26 cellular contexts compared by ENCODE assay signal in genomic region chr11:123841189-123841588, GRCh38. TPM values are rescaled to one million over a fixed set of nuclear protein-coding genes. Genes with fewer than 3 reads are reported as not detected.
DNase-seq lines count a peak whose midpoint lies in the region; ATAC-seq and TF ChIP-seq lines count a peak whose summit lies in the region.
"Had no signal": no experiment of that assay in that cellular context is flagged by ENCODE, and none has a peak within 500 bp of the region (broad histone marks: within the 10 kb centered on the region; RNA-seq: fewer than 3 reads in every experiment).

No MANE protein-coding gene starts in this region.

- peak; percentile 42 for DNase-seq in DMS53 (lab: John Stamatoyannopoulos, UW)
- no peak for DNase-seq in DMS53 treated with DMSO at 0.1 percent for 48 hours (lab: John Stamatoyannopoulos, UW; ENCODE audit: unreplicated experiment)
- peak; percentile 6 for DNase-seq in EL
- peak; percentile 1 for DNase-seq in RPMI7951 (ENCODE audit: low read depth)
- DNase-seq in epithelial cell of esophagus (ENCODE audit: low read depth), result peak; percentile 36
- no peak for DNase-seq in SK-N-DZ (ENCODE audit: low spot score)
- no peak for DNase-seq in medulla oblongata (ENCODE audit: extremely low spot score)
- DNase-seq: 8988T; amniotic stem cell; caudate nucleus; dorsolateral prefrontal cortex; gastrocnemius medialis; lower lobe of right lung; NCI-H1105; NCI-H2081 treated with DMSO at 0.1 percent for 48 hours; NCI-H446 treated with DMSO at 0.1 percent for 48 hours; retina; spleen; stimulated activated CD4-positive, alpha-beta T cell treated with anti-CD3 and anti-CD28 coated beads, Interleukin-4, amount 100 ng/mL, for 24 hours; T1000; upper lobe of right lung had no signal

- ATAC-seq in HG02678 (IDR thresholded peaks at IDR 0.05; ENCODE audit: unreplicated experiment), result no peak
- ATAC-seq: gastrocnemius medialis, lower lobe of right lung, upper lobe of right lung had no signal

- no peak overlapping the region for H3K4me3 ChIP-seq in epithelial cell of esophagus (ENCODE audit: low read length)
- H3K4me3 ChIP-seq: dorsolateral prefrontal cortex, gastrocnemius medialis, lower lobe of right lung, spleen, upper lobe of right lung had no signal

- no peak for TF ChIP-seq CTCF in epithelial cell of esophagus (IDR thresholded peaks at IDR 0.05; ENCODE audit: insufficient read depth, low read depth, low read length, missing control alignments)

RNA-seq across cellular contexts. Expression of gene OR6M1, which starts 35.0 kb away (rescaled TPM):
- total RNA-seq in RPMI7951 (2014; rRNA removed; shearing (Covaris generic)), result not detected in 2 replicates
- not detected in 2 replicates for polyA plus RNA-seq in SK-N-DZ (2014; cell fraction: cytosol; rRNA removed)
- not detected in 2 replicates for polyA plus RNA-seq in SK-N-DZ (2014; cell fraction: nucleus; rRNA removed)
- total RNA-seq: dorsolateral prefrontal cortex, epithelial cell of proximal tubule, gastrocnemius medialis, lower lobe of right lung, myocyte, omental fat pad, spleen, upper lobe of right lung had no signal
- polyA plus RNA-seq: keratinocyte, spleen had no signal

RNA-seq across cellular contexts. Expression of gene TMEM225, which starts 44.3 kb away (rescaled TPM):
- total RNA-seq in RPMI7951 (2014; rRNA removed; shearing (Covaris generic)), result not detected in 2 replicates
- not detected in 2 replicates for polyA plus RNA-seq in SK-N-DZ (2014; cell fraction: cytosol; rRNA removed)
- polyA plus RNA-seq in SK-N-DZ (2014; cell fraction: nucleus; rRNA removed), result not detected in 2 replicates
- total RNA-seq: dorsolateral prefrontal cortex, epithelial cell of proximal tubule, gastrocnemius medialis, lower lobe of right lung, myocyte, omental fat pad, spleen, upper lobe of right lung had no signal
- polyA plus RNA-seq: keratinocyte, spleen had no signal

Comparison
In these comparisons a context has a peak if more than half of its experiments do, and no peak if none do; other contexts are left out.
1. DNase-seq: peak in DMS53 (single experiment), EL (single experiment), RPMI7951 (single experiment) and epithelial cell of esophagus (single experiment); none in DMS53 treated with DMSO at 0.1 percent for 48 hours (single experiment), SK-N-DZ (single experiment) and medulla oblongata (single experiment).